11 cellular contexts compared by ENCODE assay signal in genomic region chr7:80230327-80230726, GRCh38.
"Had no signal": no experiment of that assay in that cellular context is flagged by ENCODE, and none has a peak within 500 bp of the region (broad histone marks: within the 10 kb centered on the region; RNA-seq: fewer than 3 reads in every experiment).

No MANE protein-coding gene starts in this region.

- H3K4me1 ChIP-seq: breast epithelium, left lung, right atrium auricular region, spleen had no signal

- H3K27ac ChIP-seq: breast epithelium, left lung, right atrium auricular region, spleen, tibial nerve had no signal

- H3K4me3 ChIP-seq: breast epithelium, left lung, right atrium auricular region, spleen, tibial nerve had no signal

- DNase-seq: activated naive CD4-positive, alpha-beta T cell treated with anti-CD3 and anti-CD28 coated beads, Interleukin-2, amount 50 U/mL, for 16 hours; endodermal cell; hypothalamus; left lung; spleen; stimulated activated CD4-positive, alpha-beta T cell treated with anti-CD3 and anti-CD28 coated beads, Interleukin-1b, Interleukin-23, amount 100 ng/mL, for 48 hours; stimulated activated naive B cell treated with anti-CD40 and anti-IgM and Interleukin-4, amounts not matched to agents 10 μg/mL and 1 μg/mL and 100 μg/mL, for 72 hours; T-helper 2 cell had no signal

- H3K9me3 ChIP-seq: breast epithelium, left lung, right atrium auricular region, spleen, tibial nerve had no signal

- H3K27me3 ChIP-seq: breast epithelium, left lung, right atrium auricular region, spleen, tibial nerve had no signal

- H3K36me3 ChIP-seq: breast epithelium, left lung, right atrium auricular region, spleen, tibial nerve had no signal

- ATAC-seq: left lung; stimulated activated naive B cell treated with anti-CD40 and anti-IgM and Interleukin-4, amounts not matched to agents 10 μg/mL and 1 μg/mL and 100 μg/mL, for 72 hours had no signal
